In the genomic region with DNA sequence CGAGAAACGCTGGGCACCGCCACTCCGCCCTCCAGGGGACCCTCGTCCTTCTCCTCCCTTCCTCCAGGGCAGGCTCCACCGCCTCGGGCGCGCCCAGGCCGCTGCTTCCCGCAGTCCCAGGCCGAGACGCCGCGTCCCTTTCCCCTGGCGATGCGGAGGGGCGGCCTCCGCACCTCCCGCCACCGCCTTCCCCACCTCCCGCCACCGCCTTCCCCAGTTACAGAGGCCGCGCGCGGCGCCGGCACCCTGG, we compare ENCODE assay signal across 8 cellular contexts. TPM values are rescaled to one million over a fixed set of nuclear protein-coding genes. Genes with fewer than 3 reads are reported as not detected.
A peak's percentile ranks its signal among the peaks of the same experiment; 100 is the strongest.
DNase-seq lines count a peak whose midpoint lies in the region; ATAC-seq, FAIRE-seq and TF ChIP-seq lines count a peak whose summit lies in the region.

No MANE protein-coding gene starts in this region.

- H3K18ac ChIP-seq in H1 (ENCODE audit: extremely low read depth, low read length): peak overlapping the region; percentile 89; the same call in 1 of the 2 replicates

- H3K79me1 ChIP-seq in H1 (ENCODE audit: low read depth, low read length): peaks cover 5% of the 10 kb centered on the region; the same call in 1 of the 2 replicates

- H3K27ac Mint-ChIP-seq in naive thymus-derived CD4-positive, alpha-beta T cell: peak overlapping the region; percentile 87 to 95 (median 89)

- no peak overlapping the region for H3K14ac ChIP-seq in H1 (ENCODE audit: insufficient read length)

- H4K20me1 ChIP-seq in DOHH2 (ENCODE audit: control insufficient read depth, insufficient read depth, low read depth, low read length) (peaks cover 16% of the 10 kb centered on the region; the same call in 1 of the 2 replicates), H1 (replicated peaks in 1 of 2; ENCODE audit: control insufficient read depth in 1 of 2, insufficient read depth in 2 of 2, low read length in 2 of 2) (peaks cover 7 to 14% of the 10 kb centered on the region in 2 experiments)

- peak overlapping the region; percentile 70 for H3K56ac ChIP-seq in H1 (replicated peaks; ENCODE audit: insufficient read length, low read depth, low read length)

- no peak overlapping the region for H2AFZ ChIP-seq in H1 (ENCODE audit: low read length)

- TF ChIP-seq RAD21 in H1 (IDR thresholded peaks at IDR 0.05 in 1 of 2, conservative IDR thresholded peaks at IDR 0.05 in 1 of 2; ENCODE audit: low read depth in 2 of 2, low read length in 2 of 2): no peak

- H2AK5ac ChIP-seq in H1 (ENCODE audit: low read depth, low read length): no peak overlapping the region

- H3K9me3 ChIP-seq in DOHH2 (ENCODE audit: control insufficient read depth, insufficient read depth, low read length) (no peaks in the 10 kb centered on the region), MG63 (no peaks in the 10 kb centered on the region), H1 (ENCODE audit: insufficient read depth in 2 of 2, low read depth in 1 of 2, low read length in 1 of 2) (no peaks in the 10 kb centered on the region)
- no peaks in the 10 kb centered on the region for H3K9me3 ChIP-seq in naive thymus-derived CD4-positive, alpha-beta T cell (ENCODE audit: control insufficient read depth in 2 of 3, low read length in 3 of 3)

- H4K8ac ChIP-seq in H1 (ENCODE audit: extremely low read depth, insufficient read depth, low read length): peak overlapping the region; percentile 92

- TF ChIP-seq CTCF in DOHH2 (IDR thresholded peaks at IDR 0.05; ENCODE audit: low read depth, low read length, poor library complexity, severe bottlenecking) (no peak), H1 (IDR thresholded peaks at IDR 0.05; ENCODE audit: control extremely low read depth in 1 of 3, insufficient read depth in 1 of 3, low read depth in 1 of 3, low read length in 3 of 3) (no peak)

- peak overlapping the region; percentile 86 for H2BK12ac ChIP-seq in H1 (ENCODE audit: low read depth, low read length)

- no peak overlapping the region for H2BK15ac ChIP-seq in H1 (ENCODE audit: low read length)

- peaks cover 0 to 4% (median 0%) of the 10 kb centered on the region in 5 donors for H3K27me3 Mint-ChIP-seq in naive thymus-derived CD4-positive, alpha-beta T cell

- peaks cover 11% of the 10 kb centered on the region for H3K23me2 ChIP-seq in H1 (ENCODE audit: low read depth, low read length)

- no peak overlapping the region for H3K23ac ChIP-seq in H1 (ENCODE audit: insufficient read length)

- no peak overlapping the region for H2BK20ac ChIP-seq in H1 (ENCODE audit: low read length)

- H3K4me1 Mint-ChIP-seq in naive thymus-derived CD4-positive, alpha-beta T cell: peaks cover 16 to 54% (median 32%) of the 10 kb centered on the region in 7 donors

- H4K5ac ChIP-seq in H1 (ENCODE audit: insufficient read length, low read depth, low read length): no peak overlapping the region

- DNase-seq in MG63: no peak
- no peak for DNase-seq in H1 (ENCODE audit: low read depth in 1 of 2, low spot score in 2 of 2)
- no peak for DNase-seq in naive thymus-derived CD4-positive, alpha-beta T cell
- no peak for DNase-seq in DMS53 (lab: John Stamatoyannopoulos, UW)
- no peak for DNase-seq in left lobe of liver (ENCODE audit: low spot score)

- ATAC-seq in naive thymus-derived CD4-positive, alpha-beta T cell: peak; percentile 6
- ATAC-seq in GM21717 (IDR thresholded peaks at IDR 0.05; ENCODE audit: unreplicated experiment): no peak
- ATAC-seq in GM18511 (IDR thresholded peaks at IDR 0.05; ENCODE audit: unreplicated experiment): no peak
- no peak for ATAC-seq in left lobe of liver

- H3K79me2 ChIP-seq in DOHH2 (ENCODE audit: control insufficient read depth, low read length) (peaks cover 52% of the 10 kb centered on the region), H1 (ENCODE audit: control insufficient read depth in 1 of 2, insufficient read depth in 2 of 2, low read length in 2 of 2) (peaks cover 29 to 50% of the 10 kb centered on the region in 2 experiments)

- H3K9me2 ChIP-seq in DOHH2 (replicated peaks; ENCODE audit: control insufficient read depth, low read length): no peaks in the 10 kb centered on the region

- peak overlapping the region; percentile 83 to 99 (median 96) for H3K4me3 Mint-ChIP-seq in naive thymus-derived CD4-positive, alpha-beta T cell

- 0% methylated on average over 6 of the region's 29 CpGs; no CpG with 5 or more reads in 1 of the 2 experiments for WGBS in H1 (ENCODE audit: extremely low coverage in 1 of 2, insufficient coverage in 1 of 2, insufficient read length in 1 of 2, insufficient replicate concordance in 2 of 2, low coverage in 1 of 2, low lambda C conversion rate in 2 of 2, missing lambda C conversion rate in 1 of 2), 2 experiments

- peaks cover 0 to 1% (median 0%) of the 10 kb centered on the region in 11 donors for H3K9me3 Mint-ChIP-seq in naive thymus-derived CD4-positive, alpha-beta T cell

- FAIRE-seq in H1 (lab: Jason Lieb, UNC): no peak

- H3K4ac ChIP-seq in H1 (replicated peaks; ENCODE audit: insufficient read length, low read depth, low read length): peak overlapping the region; percentile 79

- intact Hi-C loops in naive thymus-derived CD4-positive, alpha-beta T cell (cut with micrococcal nuclease): loop anchor here (1.0 to 10.0 kb wide), 11 partner anchors 99 to 1324 kb away; a partner anchor contains a TSS

- H3K9ac ChIP-seq in H1 (replicated peaks in 1 of 4; ENCODE audit: extremely low read depth in 1 of 4, low read depth in 3 of 4, low read length in 3 of 4): peak overlapping the region; percentile 73 to 88 (median 78)

- H3K27me3 ChIP-seq in DOHH2 (ENCODE audit: control insufficient read depth, low read length) (peaks cover 24% of the 10 kb centered on the region), MG63 (no peaks in the 10 kb centered on the region), H1 (replicated peaks in 1 of 4; ENCODE audit: control insufficient read depth in 3 of 4, extremely low read depth in 1 of 4, insufficient read depth in 3 of 4, low read length in 3 of 4) (no peaks in the 10 kb centered on the region; a peak in 1 of 7 replicates)
- H3K27me3 ChIP-seq in naive thymus-derived CD4-positive, alpha-beta T cell (ENCODE audit: control insufficient read depth in 2 of 2, insufficient read depth in 2 of 2, low read length in 2 of 2): no peaks in the 10 kb centered on the region

- CTCF ChIA-PET in H1 (lab: Charles Lee; ENCODE audit: partially characterized antibody): no interaction called here
- CTCF ChIA-PET in naive thymus-derived CD4-positive, alpha-beta T cell (lab: Charles Lee): interaction anchor here (0.6 kb wide), 1 partner anchor 46 kb away, joined by 4 read pairs; no protein-coding TSS in a partner anchor

- H3K27ac ChIP-seq in DOHH2 (ENCODE audit: low read depth, low read length): no peak overlapping the region
- peak overlapping the region; percentile 39 for H3K27ac ChIP-seq in H1 (ENCODE audit: low read depth, low read length)
- peak overlapping the region; percentile 65 for H3K27ac ChIP-seq in naive thymus-derived CD4-positive, alpha-beta T cell (ENCODE audit: low read depth, low read length)

- peaks cover 32% of the 10 kb centered on the region for H3K4me1 ChIP-seq in DOHH2 (ENCODE audit: control insufficient read depth, low read length)
- H3K4me1 ChIP-seq in H1 (replicated peaks in 1 of 4; ENCODE audit: control insufficient read depth in 3 of 4, insufficient read depth in 4 of 4, low read length in 3 of 4): peaks cover 8 to 18% (median 10%) of the 10 kb centered on the region in 4 experiments
- peaks cover 4 to 11% of the 10 kb centered on the region in 2 donors for H3K4me1 ChIP-seq in naive thymus-derived CD4-positive, alpha-beta T cell (ENCODE audit: control insufficient read depth in 2 of 2, insufficient read depth in 2 of 2, low read length in 2 of 2)

- H3K36me3 ChIP-seq in DOHH2 (ENCODE audit: control insufficient read depth, low read length) (peaks cover 8% of the 10 kb centered on the region), MG63 (peaks cover 33% of the 10 kb centered on the region), H1 (ENCODE audit: control insufficient read depth in 2 of 4, insufficient read depth in 4 of 4, low read length in 3 of 4) (no peaks in the 10 kb centered on the region)
- no peaks in the 10 kb centered on the region for H3K36me3 ChIP-seq in naive thymus-derived CD4-positive, alpha-beta T cell (ENCODE audit: control insufficient read depth in 2 of 3, insufficient read depth in 3 of 3, low read length in 3 of 3)

- H2BK120ac ChIP-seq in H1 (replicated peaks; ENCODE audit: low read depth, low read length): no peak overlapping the region

- peaks cover 0 to 11% (median 0%) of the 10 kb centered on the region in 5 donors for H3K36me3 Mint-ChIP-seq in naive thymus-derived CD4-positive, alpha-beta T cell

- no peaks in the 10 kb centered on the region for H3F3A ChIP-seq in DOHH2 (ENCODE audit: control insufficient read depth, insufficient read depth)

- H3K4me3 ChIP-seq in DOHH2 (ENCODE audit: low read length) (peak overlapping the region; percentile 73), MG63 (peak overlapping the region; percentile 69), H1 (ENCODE audit: extremely low read depth in 1 of 4, insufficient read depth in 2 of 4, low read depth in 3 of 4, low read length in 4 of 4) (peak overlapping the region; percentile 82 to 94 (median 92))
- peak overlapping the region; percentile 85 for H3K4me3 ChIP-seq in naive thymus-derived CD4-positive, alpha-beta T cell (ENCODE audit: low read length)

- H3K4me2 ChIP-seq in DOHH2 (ENCODE audit: low read length) (peak overlapping the region; percentile 91), H1 (ENCODE audit: insufficient read depth in 1 of 2, low read depth in 2 of 2, low read length in 2 of 2) (peak overlapping the region; percentile 93 to 96)

- POLR2A ChIA-PET in H1 (lab: Charles Lee; ENCODE audit: partially characterized antibody): interaction anchor here (0.8 to 4.1 kb wide), 21 partner anchors 9 to 207 kb away, joined by 3 to 44 read pairs (median 5); a partner anchor contains a TSS
- POLR2A ChIA-PET in naive thymus-derived CD4-positive, alpha-beta T cell (lab: Charles Lee): no interaction called here

- H4K91ac ChIP-seq in H1 (replicated peaks; ENCODE audit: insufficient read length, low read length): peak overlapping the region; percentile 70

- peak overlapping the region; percentile 91 for H2BK5ac ChIP-seq in H1 (ENCODE audit: low read depth, low read length)

- TF ChIP-seq POLR2A in H1 (IDR thresholded peaks at IDR 0.05; ENCODE audit: control extremely low read depth in 1 of 2, low read depth in 2 of 2, low read length in 2 of 2): no peak

- no peak for TF ChIP-seq EP300 in H1 (IDR thresholded peaks at IDR 0.05; ENCODE audit: borderline replicate concordance in 1 of 2, low read depth in 2 of 2, low read length in 2 of 2)

RNA-seq across cellular contexts. Expression of a gene that starts 0.2 kb away (rescaled TPM):
- 441 and 536 TPM in 2 replicates for total RNA-seq in MG63 (2014; rRNA removed; shearing (Covaris generic); ENCODE audit: low replicate concordance)
- total RNA-seq in H1 (2021; fragmentation: NEBNext Ultra II Directional; extraction: Animal tissue kit (Norgen Biotek cat#: 25700)): 295 and 297 TPM in 2 replicates
- 226 and 419 TPM in 2 replicates for polyA plus RNA-seq in H1 (2011; rRNA removed)
- 341 TPM for polyA plus RNA-seq in H1 (2011; cell fraction: cytosol; rRNA removed)
- 70.3 TPM for polyA plus RNA-seq in H1 (2011; cell fraction: nucleus; rRNA removed)
- 261 to 393 TPM (median 291 TPM) in 4 replicates for polyA plus RNA-seq in H1 (2012, experiment 1 of 2)
- 311 TPM for polyA plus RNA-seq in H1 (2012, experiment 2 of 2)
- polyA plus RNA-seq in H1 (2013, experiment 1 of 2): 681 TPM
- polyA plus RNA-seq in H1 (2013, experiment 2 of 2): 699 TPM
- polyA minus RNA-seq in H1 (2011; rRNA and poly(A)+ RNA removed): 61.3 and 75.1 TPM in 2 replicates
- polyA minus RNA-seq in H1 (2011; cell fraction: cytosol; rRNA and poly(A)+ RNA removed): 39.3 TPM
- 49.0 TPM for polyA minus RNA-seq in H1 (2011; cell fraction: nucleus; rRNA and poly(A)+ RNA removed)
- total RNA-seq in naive thymus-derived CD4-positive, alpha-beta T cell: 100 to 1,000 TPM in 1 of 5 experiments, 10 to 100 TPM in 4; 22.2 to 276 (median 24.9) TPM
- polyA plus RNA-seq in naive thymus-derived CD4-positive, alpha-beta T cell: 10 to 100 TPM; 64.1 to 96.8 TPM
- 111 TPM for total RNA-seq in left lobe of liver

RNA-seq across cellular contexts. Expression of a gene that starts 48.1 kb away (rescaled TPM):
- not detected in 2 replicates for total RNA-seq in MG63 (2014; rRNA removed; shearing (Covaris generic); ENCODE audit: low replicate concordance)
- not detected in 2 replicates for total RNA-seq in H1 (2021; fragmentation: NEBNext Ultra II Directional; extraction: Animal tissue kit (Norgen Biotek cat#: 25700))
- not detected in 2 replicates for polyA plus RNA-seq in H1 (2011; rRNA removed)
- not detected for polyA plus RNA-seq in H1 (2011; cell fraction: cytosol; rRNA removed)
- polyA plus RNA-seq in H1 (2011; cell fraction: nucleus; rRNA removed): not detected
- polyA plus RNA-seq in H1 (2012, experiment 1 of 2): not detected in 4 replicates
- polyA plus RNA-seq in H1 (2012, experiment 2 of 2): not detected
- polyA plus RNA-seq in H1 (2013, experiment 1 of 2): not detected
- polyA plus RNA-seq in H1 (2013, experiment 2 of 2): not detected
- polyA minus RNA-seq in H1 (2011; rRNA and poly(A)+ RNA removed): not detected in 2 replicates
- not detected for polyA minus RNA-seq in H1 (2011; cell fraction: cytosol; rRNA and poly(A)+ RNA removed)
- not detected for polyA minus RNA-seq in H1 (2011; cell fraction: nucleus; rRNA and poly(A)+ RNA removed)
- not detected for total RNA-seq in naive thymus-derived CD4-positive, alpha-beta T cell
- not detected for polyA plus RNA-seq in naive thymus-derived CD4-positive, alpha-beta T cell
- 3.0 TPM for total RNA-seq in left lobe of liver
